In the genomic region with DNA sequence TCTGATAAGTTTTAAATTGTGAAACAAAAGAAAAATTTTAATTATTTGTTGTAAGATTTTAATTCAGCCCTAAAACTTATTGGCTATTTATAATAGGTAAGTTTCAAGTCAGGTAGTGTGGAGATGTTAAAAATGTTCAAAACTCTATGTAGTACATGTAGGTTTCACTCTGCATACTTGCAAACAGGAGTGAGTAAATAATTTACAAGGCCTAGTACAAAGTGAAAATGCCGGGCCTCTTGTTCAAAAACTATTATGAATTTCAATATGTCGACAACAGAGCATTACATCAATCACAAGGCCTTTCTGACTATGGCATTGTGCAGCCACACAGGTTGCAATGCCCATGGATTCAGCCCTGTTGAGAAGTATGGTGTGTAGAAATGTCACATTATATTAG, we compare ENCODE assay signal across 1 cellular context.
TF ChIP-seq lines count a peak whose summit lies in the region.

No MANE protein-coding gene starts in this region.

TF ChIP-seq in GM12878, 131 proteins besides CTCF, POLR2A, EP300 and RAD21:
- TF ChIP-seq, protein P1, sequence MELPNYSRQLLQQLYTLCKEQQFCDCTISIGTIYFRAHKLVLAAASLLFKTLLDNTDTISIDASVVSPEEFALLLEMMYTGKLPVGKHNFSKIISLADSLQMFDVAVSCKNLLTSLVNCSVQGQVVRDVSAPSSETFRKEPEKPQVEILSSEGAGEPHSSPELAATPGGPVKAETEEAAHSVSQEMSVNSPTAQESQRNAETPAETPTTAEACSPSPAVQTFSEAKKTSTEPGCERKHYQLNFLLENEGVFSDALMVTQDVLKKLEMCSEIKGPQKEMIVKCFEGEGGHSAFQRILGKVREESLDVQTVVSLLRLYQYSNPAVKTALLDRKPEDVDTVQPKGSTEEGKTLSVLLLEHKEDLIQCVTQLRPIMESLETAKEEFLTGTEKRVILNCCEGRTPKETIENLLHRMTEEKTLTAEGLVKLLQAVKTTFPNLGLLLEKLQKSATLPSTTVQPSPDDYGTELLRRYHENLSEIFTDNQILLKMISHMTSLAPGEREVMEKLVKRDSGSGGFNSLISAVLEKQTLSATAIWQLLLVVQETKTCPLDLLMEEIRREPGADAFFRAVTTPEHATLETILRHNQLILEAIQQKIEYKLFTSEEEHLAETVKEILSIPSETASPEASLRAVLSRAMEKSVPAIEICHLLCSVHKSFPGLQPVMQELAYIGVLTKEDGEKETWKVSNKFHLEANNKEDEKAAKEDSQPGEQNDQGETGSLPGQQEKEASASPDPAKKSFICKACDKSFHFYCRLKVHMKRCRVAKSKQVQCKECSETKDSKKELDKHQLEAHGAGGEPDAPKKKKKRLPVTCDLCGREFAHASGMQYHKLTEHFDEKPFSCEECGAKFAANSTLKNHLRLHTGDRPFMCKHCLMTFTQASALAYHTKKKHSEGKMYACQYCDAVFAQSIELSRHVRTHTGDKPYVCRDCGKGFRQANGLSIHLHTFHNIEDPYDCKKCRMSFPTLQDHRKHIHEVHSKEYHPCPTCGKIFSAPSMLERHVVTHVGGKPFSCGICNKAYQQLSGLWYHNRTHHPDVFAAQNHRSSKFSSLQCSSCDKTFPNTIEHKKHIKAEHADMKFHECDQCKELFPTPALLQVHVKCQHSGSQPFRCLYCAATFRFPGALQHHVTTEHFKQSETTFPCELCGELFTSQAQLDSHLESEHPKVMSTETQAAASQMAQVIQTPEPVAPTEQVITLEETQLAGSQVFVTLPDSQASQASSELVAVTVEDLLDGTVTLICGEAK (IDR thresholded peaks at IDR 0.05; ENCODE audit: borderline replicate concordance), result no peak
- TF ChIP-seq, protein P2, sequence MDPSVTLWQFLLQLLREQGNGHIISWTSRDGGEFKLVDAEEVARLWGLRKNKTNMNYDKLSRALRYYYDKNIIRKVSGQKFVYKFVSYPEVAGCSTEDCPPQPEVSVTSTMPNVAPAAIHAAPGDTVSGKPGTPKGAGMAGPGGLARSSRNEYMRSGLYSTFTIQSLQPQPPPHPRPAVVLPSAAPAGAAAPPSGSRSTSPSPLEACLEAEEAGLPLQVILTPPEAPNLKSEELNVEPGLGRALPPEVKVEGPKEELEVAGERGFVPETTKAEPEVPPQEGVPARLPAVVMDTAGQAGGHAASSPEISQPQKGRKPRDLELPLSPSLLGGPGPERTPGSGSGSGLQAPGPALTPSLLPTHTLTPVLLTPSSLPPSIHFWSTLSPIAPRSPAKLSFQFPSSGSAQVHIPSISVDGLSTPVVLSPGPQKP (IDR thresholded peaks at IDR 0.05; ENCODE audit: low read depth, low read length), result no peak
- TF ChIP-seq, protein P3, sequence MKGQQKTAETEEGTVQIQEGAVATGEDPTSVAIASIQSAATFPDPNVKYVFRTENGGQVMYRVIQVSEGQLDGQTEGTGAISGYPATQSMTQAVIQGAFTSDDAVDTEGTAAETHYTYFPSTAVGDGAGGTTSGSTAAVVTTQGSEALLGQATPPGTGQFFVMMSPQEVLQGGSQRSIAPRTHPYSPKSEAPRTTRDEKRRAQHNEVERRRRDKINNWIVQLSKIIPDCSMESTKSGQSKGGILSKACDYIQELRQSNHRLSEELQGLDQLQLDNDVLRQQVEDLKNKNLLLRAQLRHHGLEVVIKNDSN (IDR thresholded peaks at IDR 0.05; ENCODE audit: borderline replicate concordance, extremely low read length, insufficient read depth, low read depth, low read length), result no peak
- TF ChIP-seq PAX5 (IDR thresholded peaks at IDR 0.05; ENCODE audit: borderline replicate concordance, low read depth, low read length) (no peak), CEBPB (IDR thresholded peaks at IDR 0.05; ENCODE audit: borderline replicate concordance in 1 of 2, low read depth in 2 of 2, low read length in 2 of 2) (no peak), MTA3 (IDR thresholded peaks at IDR 0.05; ENCODE audit: borderline replicate concordance, low read length) (no peak), SMC3 (IDR thresholded peaks at IDR 0.05; ENCODE audit: borderline replicate concordance, low read length) (no peak), NFYA (IDR thresholded peaks at IDR 0.05; ENCODE audit: borderline replicate concordance, low read depth, low read length) (no peak), IRF4 (IDR thresholded peaks at IDR 0.05; ENCODE audit: low read depth, low read length) (no peak), PAX8 (IDR thresholded peaks at IDR 0.05) (no peak), ZBED1 (IDR thresholded peaks at IDR 0.05; ENCODE audit: borderline replicate concordance) (no peak), MEF2A (IDR thresholded peaks at IDR 0.05; ENCODE audit: insufficient read depth, low read depth, low read length) (no peak), SUPT20H (IDR thresholded peaks at IDR 0.05; ENCODE audit: borderline replicate concordance, control insufficient read depth, low read depth, low read length) (no peak), GABPA (IDR thresholded peaks at IDR 0.05; ENCODE audit: low read depth) (no peak)
- TF ChIP-seq, protein P4, sequence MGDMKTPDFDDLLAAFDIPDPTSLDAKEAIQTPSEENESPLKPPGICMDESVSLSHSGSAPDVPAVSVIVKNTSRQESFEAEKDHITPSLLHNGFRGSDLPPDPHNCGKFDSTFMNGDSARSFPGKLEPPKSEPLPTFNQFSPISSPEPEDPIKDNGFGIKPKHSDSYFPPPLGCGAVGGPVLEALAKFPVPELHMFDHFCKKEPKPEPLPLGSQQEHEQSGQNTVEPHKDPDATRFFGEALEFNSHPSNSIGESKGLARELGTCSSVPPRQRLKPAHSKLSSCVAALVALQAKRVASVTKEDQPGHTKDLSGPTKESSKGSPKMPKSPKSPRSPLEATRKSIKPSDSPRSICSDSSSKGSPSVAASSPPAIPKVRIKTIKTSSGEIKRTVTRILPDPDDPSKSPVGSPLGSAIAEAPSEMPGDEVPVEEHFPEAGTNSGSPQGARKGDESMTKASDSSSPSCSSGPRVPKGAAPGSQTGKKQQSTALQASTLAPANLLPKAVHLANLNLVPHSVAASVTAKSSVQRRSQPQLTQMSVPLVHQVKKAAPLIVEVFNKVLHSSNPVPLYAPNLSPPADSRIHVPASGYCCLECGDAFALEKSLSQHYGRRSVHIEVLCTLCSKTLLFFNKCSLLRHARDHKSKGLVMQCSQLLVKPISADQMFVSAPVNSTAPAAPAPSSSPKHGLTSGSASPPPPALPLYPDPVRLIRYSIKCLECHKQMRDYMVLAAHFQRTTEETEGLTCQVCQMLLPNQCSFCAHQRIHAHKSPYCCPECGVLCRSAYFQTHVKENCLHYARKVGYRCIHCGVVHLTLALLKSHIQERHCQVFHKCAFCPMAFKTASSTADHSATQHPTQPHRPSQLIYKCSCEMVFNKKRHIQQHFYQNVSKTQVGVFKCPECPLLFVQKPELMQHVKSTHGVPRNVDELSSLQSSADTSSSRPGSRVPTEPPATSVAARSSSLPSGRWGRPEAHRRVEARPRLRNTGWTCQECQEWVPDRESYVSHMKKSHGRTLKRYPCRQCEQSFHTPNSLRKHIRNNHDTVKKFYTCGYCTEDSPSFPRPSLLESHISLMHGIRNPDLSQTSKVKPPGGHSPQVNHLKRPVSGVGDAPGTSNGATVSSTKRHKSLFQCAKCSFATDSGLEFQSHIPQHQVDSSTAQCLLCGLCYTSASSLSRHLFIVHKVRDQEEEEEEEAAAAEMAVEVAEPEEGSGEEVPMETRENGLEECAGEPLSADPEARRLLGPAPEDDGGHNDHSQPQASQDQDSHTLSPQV (IDR thresholded peaks at IDR 0.05), result no peak
- TF ChIP-seq, protein P5, sequence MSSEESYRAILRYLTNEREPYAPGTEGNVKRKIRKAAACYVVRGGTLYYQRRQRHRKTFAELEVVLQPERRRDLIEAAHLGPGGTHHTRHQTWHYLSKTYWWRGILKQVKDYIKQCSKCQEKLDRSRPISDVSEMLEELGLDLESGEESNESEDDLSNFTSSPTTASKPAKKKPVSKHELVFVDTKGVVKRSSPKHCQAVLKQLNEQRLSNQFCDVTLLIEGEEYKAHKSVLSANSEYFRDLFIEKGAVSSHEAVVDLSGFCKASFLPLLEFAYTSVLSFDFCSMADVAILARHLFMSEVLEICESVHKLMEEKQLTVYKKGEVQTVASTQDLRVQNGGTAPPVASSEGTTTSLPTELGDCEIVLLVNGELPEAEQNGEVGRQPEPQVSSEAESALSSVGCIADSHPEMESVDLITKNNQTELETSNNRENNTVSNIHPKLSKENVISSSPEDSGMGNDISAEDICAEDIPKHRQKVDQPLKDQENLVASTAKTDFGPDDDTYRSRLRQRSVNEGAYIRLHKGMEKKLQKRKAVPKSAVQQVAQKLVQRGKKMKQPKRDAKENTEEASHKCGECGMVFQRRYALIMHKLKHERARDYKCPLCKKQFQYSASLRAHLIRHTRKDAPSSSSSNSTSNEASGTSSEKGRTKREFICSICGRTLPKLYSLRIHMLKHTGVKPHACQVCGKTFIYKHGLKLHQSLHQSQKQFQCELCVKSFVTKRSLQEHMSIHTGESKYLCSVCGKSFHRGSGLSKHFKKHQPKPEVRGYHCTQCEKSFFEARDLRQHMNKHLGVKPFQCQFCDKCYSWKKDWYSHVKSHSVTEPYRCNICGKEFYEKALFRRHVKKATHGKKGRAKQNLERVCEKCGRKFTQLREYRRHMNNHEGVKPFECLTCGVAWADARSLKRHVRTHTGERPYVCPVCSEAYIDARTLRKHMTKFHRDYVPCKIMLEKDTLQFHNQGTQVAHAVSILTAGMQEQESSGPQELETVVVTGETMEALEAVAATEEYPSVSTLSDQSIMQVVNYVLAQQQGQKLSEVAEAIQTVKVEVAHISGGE (CRISPR knock-in tag; IDR thresholded peaks at IDR 0.05), result no peak
